ENCODE assay signal across 22 cellular contexts in genomic region chrX:144840616-144841015, GRCh38.
"Had no signal": no experiment of that assay in that cellular context is flagged by ENCODE, and none has a peak within 500 bp of the region (broad histone marks: within the 10 kb centered on the region; RNA-seq: fewer than 3 reads in every experiment).

No MANE protein-coding gene starts in this region.

- H3K36me3 ChIP-seq: esophagus muscularis mucosa, heart left ventricle, prostate gland, right lobe of liver, spleen, tibial artery, upper lobe of left lung had no signal

- H3K9me3 ChIP-seq: esophagus muscularis mucosa, heart left ventricle, prostate gland, right lobe of liver, spleen, tibial artery, upper lobe of left lung had no signal

- ATAC-seq: effector memory CD8-positive, alpha-beta T cell; heart left ventricle; left lobe of liver; right lobe of liver; stimulated activated memory B cell treated with anti-CD40 and anti-IgM and Interleukin-4, amounts not matched to agents 10 μg/mL and 1 μg/mL and 100 μg/mL, for 72 hours had no signal

- H3K4me1 ChIP-seq: esophagus muscularis mucosa, heart left ventricle, parathyroid adenoma, prostate gland, right lobe of liver, spleen, tibial artery, upper lobe of left lung had no signal

- H3K27me3 ChIP-seq: esophagus muscularis mucosa, heart left ventricle, right lobe of liver, spleen, tibial artery, upper lobe of left lung had no signal

- FAIRE-seq: frontal cortex, islet of Langerhans had no signal

- H3K4me3 ChIP-seq: esophagus muscularis mucosa, heart left ventricle, prostate gland, right lobe of liver, spleen, tibial artery, upper lobe of left lung had no signal

- DNase-seq: effector memory CD8-positive, alpha-beta T cell; heart left ventricle; hippocampal formation; kidney glomerular epithelial cell; naive B cell; occipital lobe; retina; right lobe of liver; spleen; stimulated activated CD4-positive, alpha-beta T cell treated with anti-CD3 and anti-CD28 coated beads, Interleukin-15, amount 100 ng/mL, for 24 hours; stimulated activated CD4-positive, alpha-beta T cell treated with anti-CD3 and anti-CD28 coated beads, Interleukin-1b, Interleukin-23, amount 100 ng/mL, for 48 hours; stimulated activated CD4-positive, alpha-beta T cell treated with anti-CD3 and anti-CD28 coated beads, Interleukin-4, amount 100 ng/mL, for 24 hours; tibial artery; upper lobe of left lung had no signal

- H3K27ac ChIP-seq: epithelial cell of prostate, esophagus muscularis mucosa, heart left ventricle, parathyroid adenoma, prostate gland, right lobe of liver, spleen, tibial artery, upper lobe of left lung had no signal
